8 cellular contexts compared by ENCODE assay signal in genomic region chr11:114762437-114762836, GRCh38.
DNase-seq lines count a peak whose midpoint lies in the region; ATAC-seq, FAIRE-seq and TF ChIP-seq lines count a peak whose summit lies in the region.

No MANE protein-coding gene starts in this region.

- POLR2A ChIA-PET in A549 (lab: Yijun Ruan, JAX): no interaction called here

- TF ChIP-seq POLR2A in A549 (IDR thresholded peaks at IDR 0.05; ENCODE audit: low read length) (no peak), right lobe of liver (IDR thresholded peaks at IDR 0.05) (no peak)

- no peak overlapping the region for H3K4me2 ChIP-seq in A549
- no peak overlapping the region for H3K4me2 ChIP-seq in MM.1S (ENCODE audit: low read depth, low read length)

- H3K36me3 ChIP-seq in right lobe of liver (no peaks in the 10 kb centered on the region), upper lobe of right lung (no peaks in the 10 kb centered on the region), MM.1S (replicated peaks; ENCODE audit: insufficient read depth, low read length) (no peaks in the 10 kb centered on the region)

- H4K20me1 ChIP-seq in MM.1S (ENCODE audit: insufficient read depth, low read length): no peaks in the 10 kb centered on the region

- H3K9me3 ChIP-seq in A549: no peaks in the 10 kb centered on the region
- H3K9me3 ChIP-seq in right lobe of liver: no peaks in the 10 kb centered on the region
- H3K9me3 ChIP-seq in upper lobe of right lung: no peaks in the 10 kb centered on the region
- no peaks in the 10 kb centered on the region for H3K9me3 ChIP-seq in MM.1S (replicated peaks; ENCODE audit: insufficient read depth, low read length)

- FAIRE-seq in A549 (lab: Jason Lieb, UNC): no peak

- DNase-seq in A549 (ENCODE audit: low read depth in 1 of 2, low spot score in 1 of 2) (peak; percentile 15 to 56), OCI-M1 (lab: John Stamatoyannopoulos, UW) (peak; percentile 84), dedifferentiated amniotic fluid mesenchymal stem cell (ENCODE audit: extremely low spot score) (peak; percentile 43), right lobe of liver (peak; percentile 53 to 67 (median 58)), upper lobe of right lung (peak; percentile 81), DMS79 treated with DMSO at 0.1 percent for 48 hours (lab: John Stamatoyannopoulos, UW) (no peak), MM.1S (no peak)

- H3K27ac ChIP-seq in A549: no peak overlapping the region
- no peak overlapping the region for H3K27ac ChIP-seq in right lobe of liver
- H3K27ac ChIP-seq in upper lobe of right lung: no peak overlapping the region
- H3K27ac ChIP-seq in MM.1S (ENCODE audit: low read length): no peak overlapping the region

- TF ChIP-seq RAD21 in A549 (conservative IDR thresholded peaks at IDR 0.05 in 1 of 2, IDR thresholded peaks at IDR 0.05 in 1 of 2): peak; percentile 72

- no peak overlapping the region for H3K9ac ChIP-seq in MM.1S (ENCODE audit: low read length)

- WGBS in A549 (ENCODE audit: missing lambda C conversion rate): 11% methylated on average over 4 of the region's 4 CpGs
- WGBS in right lobe of liver (ENCODE audit: insufficient coverage, low coverage, low lambda C conversion rate, missing lambda C conversion rate): 3% methylated on average over 4 of the region's 4 CpGs

- TF ChIP-seq EP300 in A549 (IDR thresholded peaks at IDR 0.05): no peak

- intact Hi-C loops in right lobe of liver (cut with DNase I) (no loop called here), upper lobe of right lung (cut with DNase I) (no loop called here)

- H3K79me2 ChIP-seq in MM.1S (ENCODE audit: low read length): no peaks in the 10 kb centered on the region

- CTCF ChIA-PET in A549 (lab: Yijun Ruan, JAX): interaction anchor here (0.7 to 2.3 kb wide), 3 partner anchors 414 to 482 kb away, joined by 3 to 14 read pairs (median 9); no protein-coding TSS in a partner anchor

- H3K4me1 ChIP-seq in A549: no peaks in the 10 kb centered on the region
- H3K4me1 ChIP-seq in right lobe of liver: no peaks in the 10 kb centered on the region
- no peaks in the 10 kb centered on the region for H3K4me1 ChIP-seq in upper lobe of right lung
- H3K4me1 ChIP-seq in MM.1S (ENCODE audit: low read length): no peaks in the 10 kb centered on the region

- H3K27me3 ChIP-seq in right lobe of liver (no peaks in the 10 kb centered on the region), upper lobe of right lung (peaks cover 3% of the 10 kb centered on the region), MM.1S (replicated peaks; ENCODE audit: insufficient read depth, low read length) (no peaks in the 10 kb centered on the region)

- TF ChIP-seq CTCF in A549 (IDR thresholded peaks at IDR 0.05) (peak; percentile 50), GM12873 (IDR thresholded peaks at IDR 0.05; ENCODE audit: insufficient read depth, low read depth, low read length, missing control alignments) (peak; percentile 51), right lobe of liver (IDR thresholded peaks at IDR 0.05) (peak; percentile 45 to 77 (median 67)), upper lobe of right lung (IDR thresholded peaks at IDR 0.05) (peak; percentile 66), MM.1S (IDR thresholded peaks at IDR 0.05; ENCODE audit: low read length) (no peak)

- H3F3A ChIP-seq in MM.1S (ENCODE audit: insufficient read depth, low read length): no peaks in the 10 kb centered on the region

- ATAC-seq in A549 (peak; percentile 94), right lobe of liver (peak; percentile 86 to 95 (median 93)), upper lobe of right lung (peak; percentile 91)

- no peak overlapping the region for H2AFZ ChIP-seq in MM.1S (ENCODE audit: low read length)

- H3K9me2 ChIP-seq in MM.1S (replicated peaks; ENCODE audit: insufficient read depth, low read length): no peaks in the 10 kb centered on the region

- H3K4me3 ChIP-seq in A549 (no peak overlapping the region), right lobe of liver (no peak overlapping the region), upper lobe of right lung (no peak overlapping the region), MM.1S (ENCODE audit: low read length) (no peak overlapping the region)

TF ChIP-seq in A549, 52 proteins besides CTCF, POLR2A, EP300 and RAD21:
- TF ChIP-seq FOXS1 (CRISPR knock-in tag; IDR thresholded peaks at IDR 0.05): no peak
- TF ChIP-seq NPAS2 (CRISPR knock-in tag; IDR thresholded peaks at IDR 0.05; ENCODE audit: borderline replicate concordance): no peak
- peak; percentile 70 for TF ChIP-seq SMC3 (IDR thresholded peaks at IDR 0.05)
- no peak for TF ChIP-seq MAZ (IDR thresholded peaks at IDR 0.05; ENCODE audit: borderline replicate concordance, low read depth, low read length)
- TF ChIP-seq TP53 (CRISPR knock-in tag; IDR thresholded peaks at IDR 0.05): no peak

Comparison
In these comparisons a context has a peak if more than half of its experiments do, and no peak if none do; other contexts are left out.
1. DNase-seq: peak in A549 (2 of 2), OCI-M1 (single experiment), dedifferentiated amniotic fluid mesenchymal stem cell (single experiment), right lobe of liver (3 of 3) and upper lobe of right lung (single experiment); none in DMS79 treated with DMSO at 0.1 percent for 48 hours (single experiment) and MM.1S (single experiment).
2. Peak in every context shown above with its lines, with median percentiles within 50 percentile points of each other: ATAC-seq.